In the genomic region with DNA sequence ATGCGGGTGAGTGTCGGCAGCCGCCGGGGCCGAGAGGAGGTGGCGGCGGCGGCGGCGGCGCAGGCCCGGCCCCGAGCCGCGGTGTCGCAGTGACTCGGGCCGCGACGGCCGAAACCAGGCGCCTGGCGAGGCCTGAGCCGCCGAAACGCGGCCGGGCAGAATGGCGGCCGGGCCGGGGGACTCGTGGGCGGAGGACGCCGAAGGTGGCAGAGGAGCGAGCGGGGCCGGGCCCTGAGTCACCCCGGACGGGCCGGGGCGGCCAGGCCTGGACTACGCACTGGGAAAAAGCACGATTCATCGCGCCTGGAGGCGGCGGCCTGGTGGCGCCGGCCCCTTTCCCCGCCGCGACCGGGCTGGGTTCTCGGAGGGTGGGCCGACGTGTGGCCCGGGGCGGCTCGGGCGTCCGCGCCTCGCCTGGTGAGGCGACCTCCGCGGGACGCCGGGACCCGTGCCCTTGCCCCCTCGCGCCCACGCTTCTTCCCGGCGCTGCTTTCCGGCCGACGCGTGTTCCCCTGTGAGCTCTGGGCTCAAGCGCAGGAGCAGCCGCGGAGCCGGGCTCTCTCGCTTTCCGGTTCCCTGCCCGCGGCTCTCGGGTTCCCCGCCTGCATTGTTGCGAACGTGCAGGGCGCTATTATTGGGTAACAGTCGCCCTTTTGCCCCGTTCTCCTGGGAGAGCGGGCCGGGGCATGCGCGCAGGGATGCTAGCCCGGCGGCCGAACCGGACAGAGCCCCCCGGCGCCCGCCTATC, we compare ENCODE assay signal across 1 cellular context.
TF ChIP-seq lines count a peak whose summit lies in the region.

No MANE protein-coding gene starts in this region.

TF ChIP-seq in K562, 482 proteins besides CTCF, POLR2A, EP300 and RAD21 (continued from another document and continues in another):
- TF ChIP-seq CBFA2T3 (IDR thresholded peaks at IDR 0.05) (no peak), NONO (IDR thresholded peaks at IDR 0.05; ENCODE audit: low read depth in 2 of 2, low read length in 1 of 2) (peak in 1 of 2 experiments; percentile 68; a peak in 2 of 4 replicates), SREBF1 (IDR thresholded peaks at IDR 0.05; ENCODE audit: borderline replicate concordance, low read depth, low read length) (0 out of 2 replicates have a peak, but pooled peaks have one; percentile 39), TEAD1 (CRISPR knock-in tag; IDR thresholded peaks at IDR 0.05) (peak in 1 of 2 experiments; percentile 19; a peak in 2 of 4 replicates), CBX3 (IDR thresholded peaks at IDR 0.05; ENCODE audit: borderline replicate concordance in 1 of 2, low read length in 2 of 2) (0 out of 3 replicates have a peak, but pooled peaks of 1 of the 2 experiments have one; percentile 1), EGR1 (conservative IDR thresholded peaks at IDR 0.05) (peak; percentile 64; the same call in 1 of the 2 replicates), FUS (optimal IDR thresholded peaks at IDR 0.05; ENCODE audit: low read depth, low read length) (peak; percentile 16), GABPB1 (CRISPR knock-in tag; IDR thresholded peaks at IDR 0.05) (peak; percentile 76), HMGN3 (IDR thresholded peaks at IDR 0.05; ENCODE audit: borderline replicate concordance, extremely low read depth, insufficient read length, low read depth, low read length) (peak; percentile 82), SIN3A (IDR thresholded peaks at IDR 0.05; ENCODE audit: borderline replicate concordance in 2 of 2, control insufficient read depth in 1 of 2, low read depth in 2 of 2, low read length in 2 of 2) (peak in 1 of 2 experiments; percentile 23; a peak in 2 of 4 replicates), ZNF583 (CRISPR knock-in tag; IDR thresholded peaks at IDR 0.05) (peak; percentile 65; the same call in 1 of the 2 replicates), ZNF263 (CRISPR knock-in tag; IDR thresholded peaks at IDR 0.05; ENCODE audit: borderline replicate concordance) (peak; percentile 27; the same call in 1 of the 2 replicates), ZNF766 (CRISPR knock-in tag; conservative IDR thresholded peaks at IDR 0.05) (no peak; the same call in none of the 2 replicates), HNRNPL (IDR thresholded peaks at IDR 0.05; ENCODE audit: low read depth, low read length) (peak; percentile 25; the same call in 1 of the 2 replicates), L3MBTL2 (IDR thresholded peaks at IDR 0.05) (peak; percentile 53), ZNF431 (CRISPR knock-in tag; IDR thresholded peaks at IDR 0.05) (no peak), GTF2F1 (IDR thresholded peaks at IDR 0.05; ENCODE audit: low read depth, low read length) (no peak), ZNF232 (CRISPR knock-in tag; IDR thresholded peaks at IDR 0.05) (peak; percentile 76), ETV6 (IDR thresholded peaks at IDR 0.05; ENCODE audit: borderline replicate concordance in 1 of 2, low read depth in 2 of 2, low read length in 1 of 2) (no peak), ETV6 (CRISPR knock-in tag; IDR thresholded peaks at IDR 0.05; ENCODE audit: borderline replicate concordance) (peak; percentile 82; the same call in 1 of the 2 replicates), RB1 (IDR thresholded peaks at IDR 0.05; ENCODE audit: low read depth) (peak; percentile 67; the same call in 1 of the 2 replicates), TGIF2 (CRISPR knock-in tag; IDR thresholded peaks at IDR 0.05) (peak; percentile 2; the same call in 1 of the 2 replicates), SAFB (IDR thresholded peaks at IDR 0.05; ENCODE audit: borderline replicate concordance, low read depth, low read length) (0 out of 2 replicates have a peak, but pooled peaks have one; percentile 25), ZNF212 (CRISPR knock-in tag; IDR thresholded peaks at IDR 0.05) (peak; percentile 60; the same call in 1 of the 2 replicates), KDM2B (CRISPR knock-in tag; IDR thresholded peaks at IDR 0.05) (peak; percentile 8; the same call in 1 of the 2 replicates), ZNF134 (CRISPR knock-in tag; conservative IDR thresholded peaks at IDR 0.05) (0 out of 2 replicates have a peak, but pooled peaks have one; percentile 30), BRD4 (IDR thresholded peaks at IDR 0.05) (peak; percentile 89; the same call in 1 of the 2 replicates), SIN3B (IDR thresholded peaks at IDR 0.05; ENCODE audit: low read depth) (peak; percentile 47; the same call in 1 of the 2 replicates), YY1 (IDR thresholded peaks at IDR 0.05; ENCODE audit: borderline replicate concordance in 1 of 3, control insufficient read depth in 1 of 3, extremely low read depth in 1 of 3, insufficient read depth in 3 of 3, insufficient read length in 1 of 3, insufficient replicate concordance in 2 of 3, low read depth in 1 of 3, low read length in 2 of 3) (peak in 2 of 3 experiments; percentile 83 to 87), C11orf30 (IDR thresholded peaks at IDR 0.05; ENCODE audit: low read depth) (no peak; the same call in 1 of the 2 replicates), ZNF282 (CRISPR knock-in tag; IDR thresholded peaks at IDR 0.05) (0 out of 2 replicates have a peak, but pooled peaks have one; percentile 45), STAG1 (CRISPR knock-in tag; IDR thresholded peaks at IDR 0.05; ENCODE audit: borderline replicate concordance) (peak; percentile 56), FOXP1 (CRISPR knock-in tag; IDR thresholded peaks at IDR 0.05) (peak; percentile 82; the same call in 1 of the 2 replicates), RBM22 (IDR thresholded peaks at IDR 0.05; ENCODE audit: low read depth, low read length, poor library complexity, severe bottlenecking) (peak; percentile 55), ZC3H4 (CRISPR knock-in tag; IDR thresholded peaks at IDR 0.05; ENCODE audit: borderline replicate concordance) (peak; percentile 85; the same call in 1 of the 2 replicates), ZNF507 (tag; conservative IDR thresholded peaks at IDR 0.05) (no peak), TCF3 (CRISPR knock-in tag; IDR thresholded peaks at IDR 0.05) (0 out of 2 replicates have a peak, but pooled peaks have one; percentile 0), ZNF197 (CRISPR knock-in tag; IDR thresholded peaks at IDR 0.05; ENCODE audit: low read depth) (0 out of 2 replicates have a peak, but pooled peaks have one; percentile 16)
- TF ChIP-seq, protein P1, sequence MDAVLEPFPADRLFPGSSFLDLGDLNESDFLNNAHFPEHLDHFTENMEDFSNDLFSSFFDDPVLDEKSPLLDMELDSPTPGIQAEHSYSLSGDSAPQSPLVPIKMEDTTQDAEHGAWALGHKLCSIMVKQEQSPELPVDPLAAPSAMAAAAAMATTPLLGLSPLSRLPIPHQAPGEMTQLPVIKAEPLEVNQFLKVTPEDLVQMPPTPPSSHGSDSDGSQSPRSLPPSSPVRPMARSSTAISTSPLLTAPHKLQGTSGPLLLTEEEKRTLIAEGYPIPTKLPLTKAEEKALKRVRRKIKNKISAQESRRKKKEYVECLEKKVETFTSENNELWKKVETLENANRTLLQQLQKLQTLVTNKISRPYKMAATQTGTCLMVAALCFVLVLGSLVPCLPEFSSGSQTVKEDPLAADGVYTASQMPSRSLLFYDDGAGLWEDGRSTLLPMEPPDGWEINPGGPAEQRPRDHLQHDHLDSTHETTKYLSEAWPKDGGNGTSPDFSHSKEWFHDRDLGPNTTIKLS (IDR thresholded peaks at IDR 0.05; ENCODE audit: borderline replicate concordance, low read depth) = peak; percentile 25; the same call in 1 of the 2 replicates
- TF ChIP-seq, protein P2, sequence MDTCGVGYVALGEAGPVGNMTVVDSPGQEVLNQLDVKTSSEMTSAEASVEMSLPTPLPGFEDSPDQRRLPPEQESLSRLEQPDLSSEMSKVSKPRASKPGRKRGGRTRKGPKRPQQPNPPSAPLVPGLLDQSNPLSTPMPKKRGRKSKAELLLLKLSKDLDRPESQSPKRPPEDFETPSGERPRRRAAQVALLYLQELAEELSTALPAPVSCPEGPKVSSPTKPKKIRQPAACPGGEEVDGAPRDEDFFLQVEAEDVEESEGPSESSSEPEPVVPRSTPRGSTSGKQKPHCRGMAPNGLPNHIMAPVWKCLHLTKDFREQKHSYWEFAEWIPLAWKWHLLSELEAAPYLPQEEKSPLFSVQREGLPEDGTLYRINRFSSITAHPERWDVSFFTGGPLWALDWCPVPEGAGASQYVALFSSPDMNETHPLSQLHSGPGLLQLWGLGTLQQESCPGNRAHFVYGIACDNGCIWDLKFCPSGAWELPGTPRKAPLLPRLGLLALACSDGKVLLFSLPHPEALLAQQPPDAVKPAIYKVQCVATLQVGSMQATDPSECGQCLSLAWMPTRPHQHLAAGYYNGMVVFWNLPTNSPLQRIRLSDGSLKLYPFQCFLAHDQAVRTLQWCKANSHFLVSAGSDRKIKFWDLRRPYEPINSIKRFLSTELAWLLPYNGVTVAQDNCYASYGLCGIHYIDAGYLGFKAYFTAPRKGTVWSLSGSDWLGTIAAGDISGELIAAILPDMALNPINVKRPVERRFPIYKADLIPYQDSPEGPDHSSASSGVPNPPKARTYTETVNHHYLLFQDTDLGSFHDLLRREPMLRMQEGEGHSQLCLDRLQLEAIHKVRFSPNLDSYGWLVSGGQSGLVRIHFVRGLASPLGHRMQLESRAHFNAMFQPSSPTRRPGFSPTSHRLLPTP (IDR thresholded peaks at IDR 0.05; ENCODE audit: borderline replicate concordance, extremely low read depth, insufficient read length) = no peak
- TF ChIP-seq, protein P3, sequence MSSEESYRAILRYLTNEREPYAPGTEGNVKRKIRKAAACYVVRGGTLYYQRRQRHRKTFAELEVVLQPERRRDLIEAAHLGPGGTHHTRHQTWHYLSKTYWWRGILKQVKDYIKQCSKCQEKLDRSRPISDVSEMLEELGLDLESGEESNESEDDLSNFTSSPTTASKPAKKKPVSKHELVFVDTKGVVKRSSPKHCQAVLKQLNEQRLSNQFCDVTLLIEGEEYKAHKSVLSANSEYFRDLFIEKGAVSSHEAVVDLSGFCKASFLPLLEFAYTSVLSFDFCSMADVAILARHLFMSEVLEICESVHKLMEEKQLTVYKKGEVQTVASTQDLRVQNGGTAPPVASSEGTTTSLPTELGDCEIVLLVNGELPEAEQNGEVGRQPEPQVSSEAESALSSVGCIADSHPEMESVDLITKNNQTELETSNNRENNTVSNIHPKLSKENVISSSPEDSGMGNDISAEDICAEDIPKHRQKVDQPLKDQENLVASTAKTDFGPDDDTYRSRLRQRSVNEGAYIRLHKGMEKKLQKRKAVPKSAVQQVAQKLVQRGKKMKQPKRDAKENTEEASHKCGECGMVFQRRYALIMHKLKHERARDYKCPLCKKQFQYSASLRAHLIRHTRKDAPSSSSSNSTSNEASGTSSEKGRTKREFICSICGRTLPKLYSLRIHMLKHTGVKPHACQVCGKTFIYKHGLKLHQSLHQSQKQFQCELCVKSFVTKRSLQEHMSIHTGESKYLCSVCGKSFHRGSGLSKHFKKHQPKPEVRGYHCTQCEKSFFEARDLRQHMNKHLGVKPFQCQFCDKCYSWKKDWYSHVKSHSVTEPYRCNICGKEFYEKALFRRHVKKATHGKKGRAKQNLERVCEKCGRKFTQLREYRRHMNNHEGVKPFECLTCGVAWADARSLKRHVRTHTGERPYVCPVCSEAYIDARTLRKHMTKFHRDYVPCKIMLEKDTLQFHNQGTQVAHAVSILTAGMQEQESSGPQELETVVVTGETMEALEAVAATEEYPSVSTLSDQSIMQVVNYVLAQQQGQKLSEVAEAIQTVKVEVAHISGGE (CRISPR knock-in tag; IDR thresholded peaks at IDR 0.05) = 0 out of 6 replicates have a peak, but pooled peaks of 1 of the 3 experiments have one; percentile 22
- TF ChIP-seq, protein P4, sequence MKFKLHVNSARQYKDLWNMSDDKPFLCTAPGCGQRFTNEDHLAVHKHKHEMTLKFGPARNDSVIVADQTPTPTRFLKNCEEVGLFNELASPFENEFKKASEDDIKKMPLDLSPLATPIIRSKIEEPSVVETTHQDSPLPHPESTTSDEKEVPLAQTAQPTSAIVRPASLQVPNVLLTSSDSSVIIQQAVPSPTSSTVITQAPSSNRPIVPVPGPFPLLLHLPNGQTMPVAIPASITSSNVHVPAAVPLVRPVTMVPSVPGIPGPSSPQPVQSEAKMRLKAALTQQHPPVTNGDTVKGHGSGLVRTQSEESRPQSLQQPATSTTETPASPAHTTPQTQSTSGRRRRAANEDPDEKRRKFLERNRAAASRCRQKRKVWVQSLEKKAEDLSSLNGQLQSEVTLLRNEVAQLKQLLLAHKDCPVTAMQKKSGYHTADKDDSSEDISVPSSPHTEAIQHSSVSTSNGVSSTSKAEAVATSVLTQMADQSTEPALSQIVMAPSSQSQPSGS (CRISPR knock-in tag; IDR thresholded peaks at IDR 0.05) = 0 out of 2 replicates have a peak, but pooled peaks have one; percentile 15
- TF ChIP-seq, protein P5, sequence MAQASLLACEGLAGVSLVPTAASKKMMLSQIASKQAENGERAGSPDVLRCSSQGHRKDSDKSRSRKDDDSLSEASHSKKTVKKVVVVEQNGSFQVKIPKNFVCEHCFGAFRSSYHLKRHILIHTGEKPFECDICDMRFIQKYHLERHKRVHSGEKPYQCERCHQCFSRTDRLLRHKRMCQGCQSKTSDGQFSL (CRISPR knock-in tag; IDR thresholded peaks at IDR 0.05) = no peak; the same call in 1 of the 2 replicates
- TF ChIP-seq, protein P5 (tag; IDR thresholded peaks at IDR 0.05) = 0 out of 4 replicates have a peak, but pooled peaks of 1 of the 2 experiments have one; percentile 35
- TF ChIP-seq, protein P6, sequence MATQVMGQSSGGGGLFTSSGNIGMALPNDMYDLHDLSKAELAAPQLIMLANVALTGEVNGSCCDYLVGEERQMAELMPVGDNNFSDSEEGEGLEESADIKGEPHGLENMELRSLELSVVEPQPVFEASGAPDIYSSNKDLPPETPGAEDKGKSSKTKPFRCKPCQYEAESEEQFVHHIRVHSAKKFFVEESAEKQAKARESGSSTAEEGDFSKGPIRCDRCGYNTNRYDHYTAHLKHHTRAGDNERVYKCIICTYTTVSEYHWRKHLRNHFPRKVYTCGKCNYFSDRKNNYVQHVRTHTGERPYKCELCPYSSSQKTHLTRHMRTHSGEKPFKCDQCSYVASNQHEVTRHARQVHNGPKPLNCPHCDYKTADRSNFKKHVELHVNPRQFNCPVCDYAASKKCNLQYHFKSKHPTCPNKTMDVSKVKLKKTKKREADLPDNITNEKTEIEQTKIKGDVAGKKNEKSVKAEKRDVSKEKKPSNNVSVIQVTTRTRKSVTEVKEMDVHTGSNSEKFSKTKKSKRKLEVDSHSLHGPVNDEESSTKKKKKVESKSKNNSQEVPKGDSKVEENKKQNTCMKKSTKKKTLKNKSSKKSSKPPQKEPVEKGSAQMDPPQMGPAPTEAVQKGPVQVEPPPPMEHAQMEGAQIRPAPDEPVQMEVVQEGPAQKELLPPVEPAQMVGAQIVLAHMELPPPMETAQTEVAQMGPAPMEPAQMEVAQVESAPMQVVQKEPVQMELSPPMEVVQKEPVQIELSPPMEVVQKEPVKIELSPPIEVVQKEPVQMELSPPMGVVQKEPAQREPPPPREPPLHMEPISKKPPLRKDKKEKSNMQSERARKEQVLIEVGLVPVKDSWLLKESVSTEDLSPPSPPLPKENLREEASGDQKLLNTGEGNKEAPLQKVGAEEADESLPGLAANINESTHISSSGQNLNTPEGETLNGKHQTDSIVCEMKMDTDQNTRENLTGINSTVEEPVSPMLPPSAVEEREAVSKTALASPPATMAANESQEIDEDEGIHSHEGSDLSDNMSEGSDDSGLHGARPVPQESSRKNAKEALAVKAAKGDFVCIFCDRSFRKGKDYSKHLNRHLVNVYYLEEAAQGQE (CRISPR knock-in tag; IDR thresholded peaks at IDR 0.05; ENCODE audit: low read depth) = no peak; the same call in 1 of the 2 replicates
